Comparison of ENCODE assay signal across 8 cellular contexts in genomic region chr10:79244068-79244442, GRCh38.
DNase-seq lines count a peak whose midpoint lies in the region; ATAC-seq and TF ChIP-seq lines count a peak whose summit lies in the region.

No MANE protein-coding gene starts in this region.

- no peak overlapping the region for H3K27ac Mint-ChIP-seq in endothelial cell (ENCODE audit: unreplicated experiment)

- peaks cover 23% of the 10 kb centered on the region for H3K36me3 Mint-ChIP-seq in endothelial cell (ENCODE audit: low read depth, unreplicated experiment)

- H3K4me1 Mint-ChIP-seq in endothelial cell (ENCODE audit: unreplicated experiment) = peaks cover 67% of the 10 kb centered on the region

- H3K9me3 Mint-ChIP-seq in endothelial cell (ENCODE audit: unreplicated experiment) = no peaks in the 10 kb centered on the region

- H3K36me3 ChIP-seq in KMS-11 (ENCODE audit: insufficient read depth) (no peaks in the 10 kb centered on the region), skeletal muscle satellite cell (ENCODE audit: insufficient read depth, low read length) (peaks cover 16% of the 10 kb centered on the region)

- peaks cover 33% of the 10 kb centered on the region for H3K27me3 Mint-ChIP-seq in endothelial cell (ENCODE audit: unreplicated experiment)

- no peaks in the 10 kb centered on the region for H3K9me3 ChIP-seq in skeletal muscle satellite cell (replicated peaks; ENCODE audit: low read length)

- DNase-seq in endothelial cell (ENCODE audit: low spot score) (no peak), activated gamma-delta T cell treated with Interleukin-2 at 50 U/mL for 16 hours (no peak), OCI-M1 (lab: John Stamatoyannopoulos, UW) (no peak), HuH-7 (ENCODE audit: low spot score) (no peak)

- H3K4me2 ChIP-seq in KMS-11 = peak overlapping the region; percentile 69
- peak overlapping the region; percentile 88 for H3K4me2 ChIP-seq in skeletal muscle satellite cell (ENCODE audit: low read length)

- H3K9ac ChIP-seq in KMS-11 (peak overlapping the region; percentile 91), skeletal muscle satellite cell (ENCODE audit: low read depth, low read length) (peak overlapping the region; percentile 52)

- H3K27ac ChIP-seq in KMS-11 = peak overlapping the region; percentile 93

- peak overlapping the region; percentile 89 for H3K4me3 Mint-ChIP-seq in endothelial cell (ENCODE audit: unreplicated experiment)

- peaks cover 55% of the 10 kb centered on the region for H3K79me2 ChIP-seq in KMS-11 (ENCODE audit: insufficient read depth, low read depth)

- no peak for TF ChIP-seq CTCF in KMS-11 (conservative IDR thresholded peaks at IDR 0.05; ENCODE audit: low read depth, low read length)
- TF ChIP-seq CTCF in endothelial cell (IDR thresholded peaks at IDR 0.05; ENCODE audit: unreplicated experiment) = no peak

- ATAC-seq in GM19395 (IDR thresholded peaks at IDR 0.05; ENCODE audit: unreplicated experiment) (peak; percentile 5), GM19455 (IDR thresholded peaks at IDR 0.05; ENCODE audit: unreplicated experiment) (no peak)

- no peaks in the 10 kb centered on the region for H4K20me1 ChIP-seq in KMS-11 (ENCODE audit: insufficient read depth)

- H3K4me1 ChIP-seq in KMS-11 (ENCODE audit: low read depth, poor library complexity, severe bottlenecking) (peaks cover 57% of the 10 kb centered on the region), skeletal muscle satellite cell (ENCODE audit: control insufficient read depth, insufficient read depth, low read length) (peaks cover 56% of the 10 kb centered on the region)

- peak overlapping the region; percentile 54 for H2AFZ ChIP-seq in KMS-11 (ENCODE audit: low read depth)

- no peaks in the 10 kb centered on the region for H3K27me3 ChIP-seq in KMS-11 (ENCODE audit: insufficient read depth, low read depth)
- no peaks in the 10 kb centered on the region for H3K27me3 ChIP-seq in skeletal muscle satellite cell (ENCODE audit: control insufficient read depth, insufficient read depth, low read length)

- no peak overlapping the region for H3K4me3 ChIP-seq in KMS-11 (IDR thresholded peaks at IDR 0.05; ENCODE audit: insufficient read depth, low read depth, low read length)
- H3K4me3 ChIP-seq in skeletal muscle satellite cell (ENCODE audit: low read length) = peak overlapping the region; percentile 70
